ENCODE assay signal across 10 cellular contexts in genomic region chr3:130140756-130141155, GRCh38. TPM values are rescaled to one million over a fixed set of nuclear protein-coding genes. Genes with fewer than 3 reads are reported as not detected.
DNase-seq lines count a peak whose midpoint lies in the region; TF ChIP-seq lines count a peak whose summit lies in the region.
"Not testable (repeated sequence)": the region's sequence is repeated elsewhere in the genome, so short reads cannot be mapped to it uniquely, and the experiment has no call there.
"Had no signal": no experiment of that assay in that cellular context is flagged by ENCODE, and none has a peak within 500 bp of the region (broad histone marks: within the 10 kb centered on the region; RNA-seq: fewer than 3 reads in every experiment).

No MANE protein-coding gene starts in this region.

- H3K4me1 Mint-ChIP-seq in chondrocyte (ENCODE audit: low read depth): peaks cover 13% of the 10 kb centered on the region

- not testable (repeated sequence) for H3K4me3 ChIP-seq in WERI-Rb-1 (ENCODE audit: low read depth, low read length); fibroblast of mammary gland (ENCODE audit: control insufficient read depth, low read depth, low read length)

- not testable (repeated sequence) for H3K9me3 ChIP-seq in WERI-Rb-1 (ENCODE audit: severe bottlenecking)

- H3K36me3 ChIP-seq in WERI-Rb-1: not testable (repeated sequence)

- not testable (repeated sequence) for H3K27me3 Mint-ChIP-seq in chondrocyte (ENCODE audit: low read depth)

- H3K27ac Mint-ChIP-seq in chondrocyte (ENCODE audit: unreplicated experiment): peak overlapping the region; percentile 87

- peak overlapping the region; percentile 63 for H3K4me3 Mint-ChIP-seq in chondrocyte (ENCODE audit: unreplicated experiment)

- not testable (repeated sequence) for TF ChIP-seq CTCF in WERI-Rb-1 (IDR thresholded peaks at IDR 0.05; ENCODE audit: low read depth, low read length); chondrocyte (IDR thresholded peaks at IDR 0.05); fibroblast of mammary gland (conservative IDR thresholded peaks at IDR 0.05; ENCODE audit: control insufficient read depth, insufficient read depth, low read depth, low read length)

- DNase-seq in Daoy (ENCODE audit: low read depth) (peak; percentile 72), HT1080 (ENCODE audit: low read depth) (peak; percentile 80), WERI-Rb-1 (peak; percentile 24), fibroblast of mammary gland (ENCODE audit: low read depth) (peak; percentile 72), islet precursor cell (peak; percentile 74), pulmonary artery endothelial cell (ENCODE audit: low read depth, low spot score) (peak; percentile 8)
- DNase-seq in chondrocyte (ENCODE audit: low spot score): not testable (repeated sequence)

- H3K27me3 ChIP-seq in WERI-Rb-1 (ENCODE audit: insufficient read depth, low read depth, severe bottlenecking): not testable (repeated sequence)

- not testable (repeated sequence) for H3K36me3 Mint-ChIP-seq in chondrocyte (ENCODE audit: low read depth)

- not testable (repeated sequence) for H3K27ac ChIP-seq in WERI-Rb-1

- H3K9me3 Mint-ChIP-seq in chondrocyte (ENCODE audit: low read depth): not testable (repeated sequence)

RNA-seq across cellular contexts. Expression of gene ALG1L2, which starts 59.1 kb away (rescaled TPM):
- not detected in 2 replicates for total RNA-seq in Daoy (2014; rRNA removed; shearing (Covaris generic))
- total RNA-seq in HT1080 (2014; rRNA removed; shearing (Covaris generic)): not detected in 2 replicates
- polyA plus RNA-seq in HT1080 (2015; cell fraction: cytosol; rRNA removed): not detected in 2 replicates
- polyA plus RNA-seq in HT1080 (2015; cell fraction: nucleus; rRNA removed): 0.74 TPM in 1 of 2 replicates, not detected in the other
- total RNA-seq in chondrocyte (0.82 to 1.3 TPM in 2 of 3 replicates, not detected in the other), pulmonary artery endothelial cell (not detected in 2 replicates)
- total RNA-seq: A673, H4, MCF 10A had no signal
